In the genomic region with DNA sequence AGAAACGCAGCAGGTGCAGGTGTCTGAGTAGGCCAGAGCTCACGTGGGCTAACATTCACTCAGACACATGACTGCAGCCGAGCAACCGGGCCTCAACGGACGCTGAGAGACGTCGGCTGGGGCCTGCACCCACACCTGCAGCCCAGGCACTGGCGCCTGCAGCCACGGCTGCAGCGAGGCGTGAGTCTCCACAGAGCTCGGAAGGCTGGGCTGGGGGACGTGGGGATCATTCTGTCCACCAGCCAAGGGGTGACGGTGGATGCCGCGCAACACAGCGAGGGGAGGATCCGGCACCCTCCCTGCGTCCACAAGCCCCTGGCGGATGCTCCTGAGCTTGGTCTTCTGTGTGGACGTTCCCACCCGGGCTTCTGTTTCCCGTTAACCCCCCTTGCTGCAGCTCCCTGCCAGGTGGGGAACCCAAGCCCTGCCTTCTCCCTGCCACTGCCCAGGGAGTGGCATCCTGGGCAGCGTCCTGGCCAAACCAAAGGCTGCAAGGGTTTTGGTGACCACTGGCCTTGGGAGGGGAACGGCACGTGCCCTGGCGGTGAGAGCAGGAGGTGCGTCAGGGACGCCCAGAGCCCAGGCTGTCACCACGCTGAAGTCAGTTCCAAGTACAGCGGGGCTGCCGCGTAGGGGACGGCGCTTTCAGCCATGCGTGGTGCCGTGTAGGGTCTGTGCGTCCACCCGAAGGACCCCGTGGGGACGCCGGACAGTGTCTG, we compare ENCODE assay signal across 22 cellular contexts. TPM values are rescaled to one million over a fixed set of nuclear protein-coding genes. Genes with fewer than 3 reads are reported as not detected.
DNase-seq lines count a peak whose midpoint lies in the region; ATAC-seq and TF ChIP-seq lines count a peak whose summit lies in the region.
"Had no signal": no experiment of that assay in that cellular context is flagged by ENCODE, and none has a peak within 500 bp of the region (broad histone marks: within the 10 kb centered on the region; RNA-seq: fewer than 3 reads in every experiment).

No MANE protein-coding gene starts in this region.

- peaks cover 38% of the 10 kb centered on the region for H3K4me1 Mint-ChIP-seq in stimulated activated naive CD8-positive, alpha-beta T cell treated with anti-CD3 and anti-CD28 coated beads, Interleukin-15, amount 100 ng/mL, for 72 hours
- H3K4me1 Mint-ChIP-seq in glutamatergic neuron (ENCODE audit: low read depth, unreplicated experiment): peaks cover 13% of the 10 kb centered on the region
- peaks cover 52% of the 10 kb centered on the region for H3K4me1 Mint-ChIP-seq in nephron progenitor cell

- H3K27me3 Mint-ChIP-seq in stimulated activated naive CD8-positive, alpha-beta T cell treated with anti-CD3 and anti-CD28 coated beads, Interleukin-15, amount 100 ng/mL, for 72 hours: peaks cover 40% of the 10 kb centered on the region
- peaks cover 18% of the 10 kb centered on the region for H3K27me3 Mint-ChIP-seq in glutamatergic neuron (ENCODE audit: unreplicated experiment)
- peaks cover 44% of the 10 kb centered on the region for H3K27me3 Mint-ChIP-seq in nephron progenitor cell (ENCODE audit: low read depth, poor library complexity)

- DNase-seq in stimulated activated naive CD8-positive, alpha-beta T cell treated with anti-CD3 and anti-CD28 coated beads, Interleukin-15, amount 100 ng/mL, for 72 hours: no peak
- no peak for DNase-seq in stimulated activated naive CD8-positive, alpha-beta T cell treated with anti-CD3 and anti-CD28 coated beads, Interleukin-15, Interleukin-2, amounts not matched to agents 100 U/mL and 50 U/mL, for 24 hours
- DNase-seq in glutamatergic neuron (no peak), nephron progenitor cell (no peak), NCI-H2029 treated with DMSO at 0.1 percent for 48 hours (lab: John Stamatoyannopoulos, UW) (no peak), NCI-H2227 treated with DMSO at 0.1 percent for 48 hours (lab: John Stamatoyannopoulos, UW) (no peak)
- DNase-seq in activated T-cell treated with anti-CD3 and anti-CD28 coated beads, Interleukin-2, amount 50 U/mL, for 48 hours: no peak
- DNase-seq: activated B cell treated with CpG ODN at 0.5 μM for 24 hours; activated CD4-positive, alpha-beta memory T cell treated with anti-CD3 and anti-CD28 coated beads, Interleukin-2, amount 10 ng/mL, durations not matched to agents 7 days and 5 days; activated naive CD8-positive, alpha-beta T cell treated with anti-CD3 and anti-CD28 coated beads for 36 hours; dermis blood vessel endothelial cell; DMS153; MV-4-11; NCI-H2081 treated with DMSO at 0.1 percent for 48 hours; NCI-H524; SIG-M5; stimulated activated CD4-positive, alpha-beta T cell treated with anti-CD3 and anti-CD28 coated beads, Interleukin-4, amount 100 ng/mL, for 4 hours; testis had no signal

- no peaks in the 10 kb centered on the region for H3K9me3 Mint-ChIP-seq in stimulated activated naive CD8-positive, alpha-beta T cell treated with anti-CD3 and anti-CD28 coated beads, Interleukin-15, amount 100 ng/mL, for 72 hours
- peaks cover 14% of the 10 kb centered on the region for H3K9me3 Mint-ChIP-seq in glutamatergic neuron (ENCODE audit: unreplicated experiment)
- peaks cover 12% of the 10 kb centered on the region for H3K9me3 Mint-ChIP-seq in nephron progenitor cell
- H3K9me3 Mint-ChIP-seq: activated B cell treated with CpG ODN at 0.5 μM for 24 hours; activated CD4-positive, alpha-beta memory T cell treated with anti-CD3 and anti-CD28 coated beads, Interleukin-2, amount 10 ng/mL, durations not matched to agents 7 days and 5 days; activated naive CD8-positive, alpha-beta T cell treated with anti-CD3 and anti-CD28 coated beads for 36 hours had no signal

- no peak for ATAC-seq in stimulated activated naive CD8-positive, alpha-beta T cell treated with anti-CD3 and anti-CD28 coated beads, Interleukin-15, amount 100 ng/mL, for 72 hours
- no peak for ATAC-seq in stimulated activated naive CD8-positive, alpha-beta T cell treated with anti-CD3 and anti-CD28 coated beads, Interleukin-15, Interleukin-2, amounts not matched to agents 100 U/mL and 50 U/mL, for 24 hours
- ATAC-seq in HG02623 (IDR thresholded peaks at IDR 0.05; ENCODE audit: unreplicated experiment): no peak
- ATAC-seq: gastroesophageal sphincter had no signal

- peak overlapping the region; percentile 32 to 50 for H3K4me3 Mint-ChIP-seq in stimulated activated naive CD8-positive, alpha-beta T cell treated with anti-CD3 and anti-CD28 coated beads, Interleukin-15, amount 100 ng/mL, for 72 hours
- no peak overlapping the region for H3K4me3 Mint-ChIP-seq in glutamatergic neuron (ENCODE audit: unreplicated experiment)
- H3K4me3 Mint-ChIP-seq in nephron progenitor cell: peak overlapping the region; percentile 38
- H3K4me3 Mint-ChIP-seq: activated B cell treated with CpG ODN at 0.5 μM for 24 hours; activated CD4-positive, alpha-beta memory T cell treated with anti-CD3 and anti-CD28 coated beads, Interleukin-2, amount 10 ng/mL, durations not matched to agents 7 days and 5 days; activated naive CD8-positive, alpha-beta T cell treated with anti-CD3 and anti-CD28 coated beads for 36 hours; IgD-negative memory B cell had no signal

- no peak for TF ChIP-seq CTCF in glutamatergic neuron (IDR thresholded peaks at IDR 0.05; ENCODE audit: partially characterized antibody, unreplicated experiment)
- no peak for TF ChIP-seq CTCF in nephron progenitor cell (IDR thresholded peaks at IDR 0.05)

- H3K27ac Mint-ChIP-seq in stimulated activated naive CD8-positive, alpha-beta T cell treated with anti-CD3 and anti-CD28 coated beads, Interleukin-15, amount 100 ng/mL, for 72 hours: no peak overlapping the region
- H3K27ac Mint-ChIP-seq in glutamatergic neuron (ENCODE audit: unreplicated experiment) (peak overlapping the region; percentile 43), nephron progenitor cell (no peak overlapping the region)
- H3K27ac Mint-ChIP-seq: activated B cell treated with CpG ODN at 0.5 μM for 24 hours; activated CD4-positive, alpha-beta memory T cell treated with anti-CD3 and anti-CD28 coated beads, Interleukin-2, amount 10 ng/mL, durations not matched to agents 7 days and 5 days; activated naive CD8-positive, alpha-beta T cell treated with anti-CD3 and anti-CD28 coated beads for 36 hours; brain had no signal

- peaks cover 4% of the 10 kb centered on the region for H3K36me3 Mint-ChIP-seq in glutamatergic neuron (ENCODE audit: unreplicated experiment)
- peaks cover 20% of the 10 kb centered on the region for H3K36me3 Mint-ChIP-seq in nephron progenitor cell (ENCODE audit: low read depth)
- H3K36me3 Mint-ChIP-seq: IgD-negative memory B cell had no signal

RNA-seq across cellular contexts. Expression of gene PPP2R3B, which starts 16.3 kb away (rescaled TPM):
- total RNA-seq in glutamatergic neuron (ENCODE audit: unreplicated experiment): 36.1 TPM

RNA-seq across cellular contexts. Expression of gene GTPBP6, which starts 51.8 kb away (rescaled TPM):
- 52.3 TPM for total RNA-seq in glutamatergic neuron (ENCODE audit: unreplicated experiment)
